ENCODE assay signal across 17 cellular contexts in genomic region chr3:72590732-72591192, GRCh38.
DNase-seq lines count a peak whose midpoint lies in the region; ATAC-seq lines count a peak whose summit lies in the region.
"Had no signal": no experiment of that assay in that cellular context is flagged by ENCODE, and none has a peak within 500 bp of the region (broad histone marks: within the 10 kb centered on the region; RNA-seq: fewer than 3 reads in every experiment).

No MANE protein-coding gene starts in this region.

- CTCF ChIA-PET in activated CD4-positive, alpha-beta T cell treated with anti-CD3 and anti-CD28 coated beads for 36 hours (lab: Charles Lee), result interaction anchor here (1.6 kb wide), 1 partner anchor 11 kb away, joined by 6 read pairs; no protein-coding TSS in a partner anchor

- no peaks in the 10 kb centered on the region for H3K9me3 ChIP-seq in BLaER1
- no peaks in the 10 kb centered on the region for H3K9me3 ChIP-seq in iPS-20b (ENCODE audit: insufficient read depth, low read depth, low read length)
- no peaks in the 10 kb centered on the region for H3K9me3 ChIP-seq in neuronal stem cell (replicated peaks in 1 of 2; ENCODE audit: control insufficient read depth in 2 of 2, insufficient read depth in 1 of 2, low read depth in 1 of 2, low read length in 2 of 2)
- H3K9me3 ChIP-seq: HAP-1 had no signal

- H3K4me2 ChIP-seq in BLaER1 (peak overlapping the region; percentile 48), neuronal stem cell (ENCODE audit: insufficient read depth, low read length, poor library complexity, severe bottlenecking) (peak overlapping the region; percentile 45)

- intact Hi-C loops in activated CD4-positive, alpha-beta T cell treated with anti-CD3 and anti-CD28 coated beads for 36 hours (cut with DNase I, micrococcal nuclease), result no loop called here

- DNase-seq in NCI-H146 (lab: John Stamatoyannopoulos, UW) (peak; percentile 49), neuronal stem cell (ENCODE audit: low spot score) (peak; percentile 88)
- no peak for DNase-seq in activated naive CD4-positive, alpha-beta T cell treated with Interleukin-2 at 50 U/mL for 16 hours
- no peak for DNase-seq in activated CD4-positive, alpha-beta T cell treated with anti-CD3 and anti-CD28 coated beads for 36 hours
- DNase-seq: activated CD4-positive, alpha-beta T cell treated with anti-CD3 and anti-CD28 coated beads, Interleukin-2, amount 50 U/mL, for 4 hours; CD8-positive, alpha-beta memory T cell; erythroblast had no signal

- H4K20me1 ChIP-seq in BLaER1, result no peaks in the 10 kb centered on the region

- H3K9me3 Mint-ChIP-seq in activated CD4-positive, alpha-beta T cell treated with anti-CD3 and anti-CD28 coated beads for 36 hours (ENCODE audit: low read depth), result no peaks in the 10 kb centered on the region
- H3K9me3 Mint-ChIP-seq: activated naive CD4-positive, alpha-beta T cell treated with anti-CD3 and anti-CD28 coated beads, Interleukin-2, amount 50 U/mL, for 24 hours; CD8-positive, alpha-beta memory T cell; dendritic cell treated with granulocyte-macrophage colony-stimulating factor and Interleukin-4, amounts not matched to agents 40 ng/mL and 50 ng/mL, for 4 days; stimulated activated memory B cell treated with anti-CD40 and anti-IgM and Interleukin-4, amounts not matched to agents 10 μg/mL and 1 μg/mL and 100 μg/mL, for 72 hours had no signal

- H3K27ac Mint-ChIP-seq in activated CD4-positive, alpha-beta T cell treated with anti-CD3 and anti-CD28 coated beads for 36 hours, result no peak overlapping the region
- H3K27ac Mint-ChIP-seq: activated naive CD4-positive, alpha-beta T cell treated with anti-CD3 and anti-CD28 coated beads, Interleukin-2, amount 50 U/mL, for 24 hours; CD8-positive, alpha-beta memory T cell; dendritic cell treated with granulocyte-macrophage colony-stimulating factor and Interleukin-4, amounts not matched to agents 40 ng/mL and 50 ng/mL, for 4 days; stimulated activated memory B cell treated with anti-CD40 and anti-IgM and Interleukin-4, amounts not matched to agents 10 μg/mL and 1 μg/mL and 100 μg/mL, for 72 hours had no signal

- no peaks in the 10 kb centered on the region for H3K36me3 Mint-ChIP-seq in activated CD4-positive, alpha-beta T cell treated with anti-CD3 and anti-CD28 coated beads for 36 hours (ENCODE audit: low read depth)
- H3K36me3 Mint-ChIP-seq: activated naive CD4-positive, alpha-beta T cell treated with anti-CD3 and anti-CD28 coated beads, Interleukin-2, amount 50 U/mL, for 24 hours; CD8-positive, alpha-beta memory T cell; stimulated activated memory B cell treated with anti-CD40 and anti-IgM and Interleukin-4, amounts not matched to agents 10 μg/mL and 1 μg/mL and 100 μg/mL, for 72 hours had no signal

- no peaks in the 10 kb centered on the region for H3K79me1 ChIP-seq in neuronal stem cell (ENCODE audit: low read depth, low read length)

- H3K36me3 ChIP-seq in BLaER1 (no peaks in the 10 kb centered on the region), iPS-20b (ENCODE audit: insufficient read depth, low read depth, low read length) (no peaks in the 10 kb centered on the region), neuronal stem cell (replicated peaks in 1 of 2; ENCODE audit: control insufficient read depth in 2 of 2, insufficient read depth in 2 of 2, low read length in 2 of 2) (no peaks in the 10 kb centered on the region)
- H3K36me3 ChIP-seq: HAP-1 had no signal

- no peak overlapping the region for H2AFZ ChIP-seq in neuronal stem cell (ENCODE audit: low read length)
- H2AFZ ChIP-seq: parathyroid adenoma had no signal

- WGBS in neuronal stem cell (ENCODE audit: extremely low coverage in 2 of 2, insufficient read length in 2 of 2, insufficient replicate concordance in 1 of 2), 2 donors, result no CpG with 5 or more reads among the region's 12 CpGs

- no peak overlapping the region for H3K4ac ChIP-seq in neuronal stem cell (ENCODE audit: low read length)

- H3K27ac ChIP-seq in BLaER1 (no peak overlapping the region), iPS-20b (ENCODE audit: low read length) (no peak overlapping the region), neuronal stem cell (replicated peaks; ENCODE audit: low read length) (peak overlapping the region; percentile 52)
- H3K27ac ChIP-seq: parathyroid adenoma had no signal

- H2BK12ac ChIP-seq in neuronal stem cell (ENCODE audit: low read length), result no peak overlapping the region

- H3K14ac ChIP-seq in neuronal stem cell (ENCODE audit: low read length), result no peak overlapping the region

- no peaks in the 10 kb centered on the region for H3K4me1 Mint-ChIP-seq in activated CD4-positive, alpha-beta T cell treated with anti-CD3 and anti-CD28 coated beads for 36 hours
- H3K4me1 Mint-ChIP-seq: activated naive CD4-positive, alpha-beta T cell treated with anti-CD3 and anti-CD28 coated beads, Interleukin-2, amount 50 U/mL, for 24 hours; CD8-positive, alpha-beta memory T cell; stimulated activated memory B cell treated with anti-CD40 and anti-IgM and Interleukin-4, amounts not matched to agents 10 μg/mL and 1 μg/mL and 100 μg/mL, for 72 hours had no signal

- H2AK5ac ChIP-seq in neuronal stem cell (ENCODE audit: low read depth, low read length), result no peak overlapping the region

- H3K4me1 ChIP-seq in BLaER1, result peaks cover 30% of the 10 kb centered on the region
- H3K4me1 ChIP-seq in iPS-20b (ENCODE audit: insufficient read depth, low read length), result peaks cover 19% of the 10 kb centered on the region
- peaks cover 14 to 35% of the 10 kb centered on the region in 2 donors for H3K4me1 ChIP-seq in neuronal stem cell (ENCODE audit: control insufficient read depth in 2 of 2, insufficient read depth in 1 of 2, low read depth in 1 of 2, low read length in 2 of 2)
- H3K4me1 ChIP-seq: HAP-1, parathyroid adenoma had no signal

- H3K4me3 ChIP-seq in BLaER1, result no peak overlapping the region
- H3K4me3 ChIP-seq in iPS-20b (ENCODE audit: low read length), result 0 out of 2 replicates have a peak overlapping the region, but pooled peaks have one; percentile 15
- H3K4me3 ChIP-seq in neuronal stem cell (ENCODE audit: low read length in 2 of 2), result no peak overlapping the region
- H3K4me3 ChIP-seq: HAP-1 had no signal

- no peak overlapping the region for H4K8ac ChIP-seq in neuronal stem cell (ENCODE audit: low read depth, low read length)

- no peak overlapping the region for H2BK5ac ChIP-seq in neuronal stem cell (ENCODE audit: low read length)

- no peaks in the 10 kb centered on the region for H3K27me3 Mint-ChIP-seq in activated CD4-positive, alpha-beta T cell treated with anti-CD3 and anti-CD28 coated beads for 36 hours
- H3K27me3 Mint-ChIP-seq: activated naive CD4-positive, alpha-beta T cell treated with anti-CD3 and anti-CD28 coated beads, Interleukin-2, amount 50 U/mL, for 24 hours had no signal

- ATAC-seq in HG02870 (IDR thresholded peaks at IDR 0.05; ENCODE audit: unreplicated experiment), result no peak
- ATAC-seq in activated CD4-positive, alpha-beta T cell treated with anti-CD3 and anti-CD28 coated beads for 36 hours, result no peak
- no peak for ATAC-seq in HG02623 (IDR thresholded peaks at IDR 0.05; ENCODE audit: unreplicated experiment)
- ATAC-seq: Panc1; stimulated activated memory B cell treated with anti-CD40 and anti-IgM and Interleukin-4, amounts not matched to agents 10 μg/mL and 1 μg/mL and 100 μg/mL, for 72 hours had no signal

- POLR2A ChIA-PET in activated CD4-positive, alpha-beta T cell treated with anti-CD3 and anti-CD28 coated beads for 36 hours (lab: Charles Lee), result no interaction called here

- H3K23ac ChIP-seq in neuronal stem cell (ENCODE audit: low read depth, low read length, poor library complexity), result no peak overlapping the region

- H3K4me3 Mint-ChIP-seq in activated CD4-positive, alpha-beta T cell treated with anti-CD3 and anti-CD28 coated beads for 36 hours, result no peak overlapping the region
- H3K4me3 Mint-ChIP-seq: activated naive CD4-positive, alpha-beta T cell treated with anti-CD3 and anti-CD28 coated beads, Interleukin-2, amount 50 U/mL, for 24 hours; CD8-positive, alpha-beta memory T cell; dendritic cell treated with granulocyte-macrophage colony-stimulating factor and Interleukin-4, amounts not matched to agents 40 ng/mL and 50 ng/mL, for 4 days; stimulated activated memory B cell treated with anti-CD40 and anti-IgM and Interleukin-4, amounts not matched to agents 10 μg/mL and 1 μg/mL and 100 μg/mL, for 72 hours had no signal

- H3K27me3 ChIP-seq in BLaER1 (peaks cover 5% of the 10 kb centered on the region; the same call in 1 of the 2 replicates), iPS-20b (ENCODE audit: insufficient read depth, low read length) (peaks cover 42% of the 10 kb centered on the region), neuronal stem cell (ENCODE audit: control insufficient read depth in 3 of 3, insufficient read depth in 3 of 3, low read depth in 1 of 3, low read length in 3 of 3) (peaks cover 0 to 85% (median 5%) of the 10 kb centered on the region in 3 experiments)

- no peak overlapping the region for H4K91ac ChIP-seq in neuronal stem cell (ENCODE audit: low read depth, low read length, poor library complexity)

- H2BK15ac ChIP-seq in neuronal stem cell (ENCODE audit: low read length), result no peak overlapping the region

- no peak overlapping the region for H2BK120ac ChIP-seq in neuronal stem cell (ENCODE audit: low read depth, low read length)

- H3K18ac ChIP-seq in neuronal stem cell (ENCODE audit: low read length), result no peak overlapping the region

- no peak overlapping the region for H3K9ac ChIP-seq in BLaER1
- no peak overlapping the region for H3K9ac ChIP-seq in iPS-20b (ENCODE audit: low read depth, low read length)
- H3K9ac ChIP-seq in neuronal stem cell (ENCODE audit: low read depth, low read length, poor library complexity), result no peak overlapping the region
- H3K9ac ChIP-seq: parathyroid adenoma had no signal

Comparison
In these comparisons a context has a peak if more than half of its experiments do, and no peak if none do; other contexts are left out.
1. DNase-seq: peak in NCI-H146 (single experiment) and neuronal stem cell (single experiment); none in activated naive CD4-positive, alpha-beta T cell treated with Interleukin-2 at 50 U/mL for 16 hours (single experiment) and activated CD4-positive, alpha-beta T cell treated with anti-CD3 and anti-CD28 coated beads for 36 hours (single experiment).